In the genomic region with DNA sequence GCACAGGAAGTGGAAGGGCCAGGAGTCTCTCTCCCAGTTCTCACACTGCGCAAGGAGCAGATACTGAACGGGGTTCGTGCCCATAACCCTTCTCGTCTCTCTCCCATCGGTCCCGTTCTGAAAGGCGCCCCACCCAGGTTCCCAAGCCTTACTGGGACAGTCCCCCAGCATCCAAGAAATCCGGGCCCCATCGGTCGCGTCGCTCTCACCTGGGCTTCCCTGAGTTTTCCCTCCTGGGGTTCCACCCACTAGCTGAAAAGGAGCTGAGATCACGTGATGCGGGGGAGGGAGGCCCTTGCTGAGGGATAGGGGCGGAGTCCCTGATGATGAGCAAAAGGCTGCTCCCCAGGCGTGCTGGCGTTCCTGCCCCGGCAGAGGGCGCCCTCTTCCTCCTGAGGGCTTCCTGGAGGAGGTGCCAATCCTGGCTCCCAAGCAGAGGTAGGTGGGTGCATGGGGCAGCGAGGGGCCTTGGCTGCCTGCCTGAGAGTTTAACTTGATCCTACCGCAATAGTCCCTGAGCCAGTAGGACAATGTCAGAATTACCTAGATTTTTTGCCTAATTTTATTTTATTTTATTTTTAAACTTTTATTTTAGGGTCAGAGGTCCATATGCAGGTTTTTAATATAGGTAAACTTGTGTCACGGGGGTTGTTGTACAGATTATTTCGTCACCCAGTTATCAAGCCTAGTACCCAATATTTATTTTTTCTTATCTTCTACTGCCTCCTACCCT, we compare ENCODE assay signal across 8 cellular contexts. TPM values are rescaled to one million over a fixed set of nuclear protein-coding genes. Genes with fewer than 3 reads are reported as not detected.
A peak's percentile ranks its signal among the peaks of the same experiment; 100 is the strongest.
DNase-seq lines count a peak whose midpoint lies in the region; ATAC-seq, FAIRE-seq and TF ChIP-seq lines count a peak whose summit lies in the region.

Gene SPOCD1 (minus strand): TSS at position 271 of the 733 bp plus-strand sequence. CDS start 689 bp downstream, outside the sequence.

- no peak for FAIRE-seq in RCC 7860 (lab: Jason Lieb, UNC)

- peaks cover 5% of the 10 kb centered on the region; the same call in 1 of the 2 replicates for H3K4me1 Mint-ChIP-seq in HFFc6 (ENCODE audit: low read depth)
- H3K4me1 Mint-ChIP-seq in activated T-cell treated with anti-CD3 and anti-CD28 coated beads, Interleukin-2, amount 50 U/mL, for 72 hours (ENCODE audit: low read depth) = peaks cover 5% of the 10 kb centered on the region

- intact Hi-C loops in testis (cut with DNase I; ENCODE audit: low total_unique reads) = no loop called here

- peak within 1 kb of the TSS; percentile 64; the same call in 1 of the 2 replicates for H3K4me3 Mint-ChIP-seq in HFFc6
- no peak within 1 kb of the TSS for H3K4me3 Mint-ChIP-seq in activated T-cell treated with anti-CD3 and anti-CD28 coated beads, Interleukin-2, amount 50 U/mL, for 72 hours

- H3K9ac ChIP-seq in BLaER1 = peak within 1 kb of the TSS; percentile 41; the same call in 1 of the 2 replicates

- peak within 1 kb of the TSS; percentile 54 for H3K27ac Mint-ChIP-seq in HFFc6
- no peak within 1 kb of the TSS for H3K27ac Mint-ChIP-seq in activated T-cell treated with anti-CD3 and anti-CD28 coated beads, Interleukin-2, amount 50 U/mL, for 72 hours

- DNase-seq in HFFc6 (peak; percentile 69), RCC 7860 (ENCODE audit: low spot score) (peak; percentile 61), fibroblast of pulmonary artery (ENCODE audit: low read depth) (peak; percentile 78), testis (peak; percentile 92)
- peak; percentile 85 to 86 for DNase-seq in activated T-cell treated with anti-CD3 and anti-CD28 coated beads, Interleukin-2, amount 50 U/mL, for 72 hours

- H3K9me3 ChIP-seq in BLaER1 = peaks cover 4% of the 10 kb centered on the region
- no peaks in the 10 kb centered on the region for H3K9me3 ChIP-seq in neutrophil
- no peaks in the 10 kb centered on the region for H3K9me3 ChIP-seq in testis

- H3K27me3 ChIP-seq in BLaER1 (no peaks in the 10 kb centered on the region), neutrophil (no peaks in the 10 kb centered on the region), testis (no peaks in the 10 kb centered on the region)

- H3K4me2 ChIP-seq in BLaER1 = peak within 1 kb of the TSS; percentile 43

- no peaks in the 10 kb centered on the region for H4K20me1 ChIP-seq in BLaER1

- no peak within 1 kb of the TSS for H3K4me3 ChIP-seq in BLaER1
- H3K4me3 ChIP-seq in fibroblast of pulmonary artery (replicated peaks; ENCODE audit: low read depth, low read length) = no peak within 1 kb of the TSS
- no peak within 1 kb of the TSS for H3K4me3 ChIP-seq in neutrophil (ENCODE audit: low read depth in 1 of 2, low read length in 1 of 2)
- peak within 1 kb of the TSS in 1 of 2 donors; percentile 39 for H3K4me3 ChIP-seq in testis

- peaks cover 1% of the 10 kb centered on the region for H3K27me3 Mint-ChIP-seq in HFFc6 (ENCODE audit: insufficient read depth)
- no peaks in the 10 kb centered on the region for H3K27me3 Mint-ChIP-seq in activated T-cell treated with anti-CD3 and anti-CD28 coated beads, Interleukin-2, amount 50 U/mL, for 72 hours (ENCODE audit: low read depth)

- H3K27ac ChIP-seq in BLaER1 (peak within 1 kb of the TSS; percentile 80), neutrophil (peak within 1 kb of the TSS; percentile 11), testis (peak within 1 kb of the TSS; percentile 48 to 55)

- WGBS in testis, 2 donors = 28 to 36% methylated on average over 19 to 23 of the region's 23 CpGs

- TF ChIP-seq POLR2A in testis (IDR thresholded peaks at IDR 0.05) = no peak

- ATAC-seq in activated T-cell treated with anti-CD3 and anti-CD28 coated beads, Interleukin-2, amount 50 U/mL, for 72 hours (replicated peaks in 1 of 2) = peak; percentile 89
- ATAC-seq in HG03378 (IDR thresholded peaks at IDR 0.05; ENCODE audit: unreplicated experiment) = no peak

- TF ChIP-seq CTCF in HFFc6 (IDR thresholded peaks at IDR 0.05) = peak; percentile 93
- TF ChIP-seq CTCF in fibroblast of pulmonary artery (IDR thresholded peaks at IDR 0.05; ENCODE audit: low read length, missing control alignments) = peak; percentile 68
- TF ChIP-seq CTCF in neutrophil (IDR thresholded peaks at IDR 0.05) = peak; percentile 98
- TF ChIP-seq CTCF in testis (IDR thresholded peaks at IDR 0.05) = peak; percentile 56 to 72 (median 66)

- H3K9me3 Mint-ChIP-seq in HFFc6 = no peaks in the 10 kb centered on the region
- no peaks in the 10 kb centered on the region for H3K9me3 Mint-ChIP-seq in activated T-cell treated with anti-CD3 and anti-CD28 coated beads, Interleukin-2, amount 50 U/mL, for 72 hours

- peaks cover 44% of the 10 kb centered on the region for H3K4me1 ChIP-seq in BLaER1
- peaks cover 16 to 28% of the 10 kb centered on the region in 2 experiments for H3K4me1 ChIP-seq in neutrophil (ENCODE audit: control insufficient read depth in 1 of 2, insufficient read depth in 1 of 2, low read depth in 1 of 2, low read length in 1 of 2)
- H3K4me1 ChIP-seq in testis = peaks cover 21% of the 10 kb centered on the region

- H3K36me3 Mint-ChIP-seq in HFFc6 (ENCODE audit: low read depth) = no peaks in the 10 kb centered on the region
- no peaks in the 10 kb centered on the region for H3K36me3 Mint-ChIP-seq in activated T-cell treated with anti-CD3 and anti-CD28 coated beads, Interleukin-2, amount 50 U/mL, for 72 hours (ENCODE audit: insufficient read depth in 2 of 2)

- H3K36me3 ChIP-seq in BLaER1 (no peaks in the 10 kb centered on the region), neutrophil (no peaks in the 10 kb centered on the region), testis (ENCODE audit: low read depth, missing control alignments) (no peaks in the 10 kb centered on the region)

RNA-seq across cellular contexts. Expression of gene SPOCD1, which starts in this region (rescaled TPM):
- 10 to 100 TPM; 33.7 to 40.4 (median 35.8) TPM for total RNA-seq in HFFc6 (2021; fragmentation: NEBNext Ultra II Directional; extraction: Animal tissue kit (Norgen Biotek cat#: 25700))
- total RNA-seq in activated T-cell treated with anti-CD3 and anti-CD28 coated beads, Interleukin-2, amount 50 U/mL, for 72 hours = 1 to 10 TPM in 1 of 2 donors, under 1 TPM in 1; 0.74 to 1.0 TPM
- 10 to 100 TPM; 32.0 to 36.0 TPM for total RNA-seq in testis
- polyA plus RNA-seq in testis (ENCODE audit: insufficient read depth, low read depth, low replicate concordance) = 22.0 TPM

Comparison
In these comparisons a context has a peak if more than half of its experiments do, and no peak if none do; other contexts are left out.
1. RNA of gene SPOCD1 (total RNA-seq): 33.7 to 40.4 TPM in HFFc6 and 32.0 to 36.0 TPM in testis; 0.74 to 1.0 TPM in activated T-cell treated with anti-CD3 and anti-CD28 coated beads, Interleukin-2, amount 50 U/mL, for 72 hours; every median in the first group is over 10 times any median in the second.
2. H3K27ac ChIP-seq: peak in every context shown above with its lines; median percentile 80 in BLaER1; 52 in testis; 11 in neutrophil.
3. Peak in every context shown above with its lines, with median percentiles within 50 percentile points of each other: DNase-seq and CTCF ChIP-seq.